Comparison of ENCODE assay signal across 1 cellular context in the genomic region with DNA sequence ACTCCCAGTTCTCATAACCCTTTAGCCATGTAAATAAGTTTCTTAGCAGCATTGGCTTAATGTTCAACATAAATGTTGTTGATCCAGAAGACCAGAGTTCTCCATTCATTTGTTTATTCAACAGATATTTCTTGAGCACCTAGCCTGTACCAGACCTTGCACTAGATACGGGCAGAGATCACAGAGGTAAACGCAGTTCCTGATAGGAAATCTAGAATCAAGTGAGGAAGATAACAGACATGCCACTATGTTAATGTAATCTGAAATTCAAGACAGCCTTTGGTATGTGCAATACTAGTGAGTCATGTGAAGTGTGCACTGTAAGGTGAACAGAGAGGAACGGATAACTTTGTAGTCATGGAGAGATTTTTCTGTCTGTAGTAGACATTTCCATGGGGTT.
TF ChIP-seq lines count a peak whose summit lies in the region.

No MANE protein-coding gene starts in this region.

TF ChIP-seq in HEK293T, 16 proteins besides CTCF, POLR2A, EP300 and RAD21:
- TF ChIP-seq NFRKB (IDR thresholded peaks at IDR 0.05) (no peak), TARDBP (IDR thresholded peaks at IDR 0.05) (no peak), L3MBTL2 (conservative IDR thresholded peaks at IDR 0.05) (no peak), ZNF384 (IDR thresholded peaks at IDR 0.05) (no peak), SUZ12 (IDR thresholded peaks at IDR 0.05) (no peak), HDGF (IDR thresholded peaks at IDR 0.05; ENCODE audit: borderline replicate concordance) (no peak)
